ENCODE assay signal across 19 cellular contexts in the genomic region with DNA sequence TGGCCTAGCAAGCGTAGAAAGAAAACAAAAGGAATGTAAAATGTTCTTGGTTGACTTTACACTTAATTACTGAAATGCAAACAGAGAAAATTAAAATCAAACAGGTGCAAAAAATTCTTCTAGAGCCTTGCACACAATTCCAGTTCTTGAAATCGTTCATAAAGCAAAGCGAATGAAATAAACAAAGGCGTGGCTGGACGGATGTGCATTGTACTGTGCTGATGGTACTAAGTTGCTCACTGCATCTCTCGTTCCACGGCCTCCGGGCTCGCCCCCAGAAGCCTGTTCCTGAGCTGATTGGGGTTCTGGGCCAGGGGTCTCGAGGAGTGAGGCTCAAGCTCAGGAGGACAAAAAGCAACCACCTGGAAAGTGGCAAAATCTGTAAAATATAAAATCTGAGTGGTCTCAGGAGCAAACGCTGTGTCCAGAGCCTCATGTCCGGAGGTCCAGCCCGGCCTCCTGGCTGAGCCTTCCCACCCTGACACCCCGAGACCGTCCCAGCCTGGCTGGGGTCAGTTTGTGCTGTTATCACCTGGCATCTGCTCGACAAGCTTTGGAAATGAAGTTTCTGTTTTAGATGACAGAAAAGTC.
"Had no signal": no experiment of that assay in that cellular context is flagged by ENCODE, and none has a peak within 500 bp of the region (broad histone marks: within the 10 kb centered on the region; RNA-seq: fewer than 3 reads in every experiment).

No MANE protein-coding gene starts in this region.

- DNase-seq: activated CD4-positive, CD25-positive, alpha-beta regulatory T cell treated with anti-CD3 and anti-CD28 coated beads, Interleukin-2, amount 50 U/mL, for 72 hours; activated gamma-delta T cell treated with Interleukin-2 at 50 U/mL for 16 hours; activated T-cell treated with anti-CD3 and anti-CD28 coated beads, Interleukin-2, amount 50 U/mL, for 1 hour; aorta; effector CD4-positive, alpha-beta T cell; erythroblast; foreskin fibroblast; heart right ventricle; immature natural killer cell; mesenchymal stem cell; occipital lobe; stimulated activated CD4-positive, alpha-beta T cell treated with anti-CD3 and anti-CD28 coated beads, Interleukin-4, amount 100 ng/mL, for 1 hour; stimulated activated naive CD4-positive, alpha-beta T cell; T-helper 17 cell; testis; trophoblast cell had no signal

- H3K4me1 ChIP-seq: heart right ventricle, testis, vagina had no signal

- H3K4me2 ChIP-seq: smooth muscle cell had no signal

- H3K27me3 ChIP-seq: testis, vagina had no signal

- ATAC-seq: heart right ventricle, sciatic nerve, T-helper 17 cell had no signal

- H3K4me3 ChIP-seq: heart right ventricle, smooth muscle cell, testis, vagina had no signal

- H3K9me3 ChIP-seq: heart right ventricle, testis, vagina had no signal

- H3K36me3 ChIP-seq: heart right ventricle, vagina had no signal

- H3K27ac ChIP-seq: heart right ventricle, testis, vagina had no signal
